ENCODE assay signal across 9 cellular contexts in the genomic region with DNA sequence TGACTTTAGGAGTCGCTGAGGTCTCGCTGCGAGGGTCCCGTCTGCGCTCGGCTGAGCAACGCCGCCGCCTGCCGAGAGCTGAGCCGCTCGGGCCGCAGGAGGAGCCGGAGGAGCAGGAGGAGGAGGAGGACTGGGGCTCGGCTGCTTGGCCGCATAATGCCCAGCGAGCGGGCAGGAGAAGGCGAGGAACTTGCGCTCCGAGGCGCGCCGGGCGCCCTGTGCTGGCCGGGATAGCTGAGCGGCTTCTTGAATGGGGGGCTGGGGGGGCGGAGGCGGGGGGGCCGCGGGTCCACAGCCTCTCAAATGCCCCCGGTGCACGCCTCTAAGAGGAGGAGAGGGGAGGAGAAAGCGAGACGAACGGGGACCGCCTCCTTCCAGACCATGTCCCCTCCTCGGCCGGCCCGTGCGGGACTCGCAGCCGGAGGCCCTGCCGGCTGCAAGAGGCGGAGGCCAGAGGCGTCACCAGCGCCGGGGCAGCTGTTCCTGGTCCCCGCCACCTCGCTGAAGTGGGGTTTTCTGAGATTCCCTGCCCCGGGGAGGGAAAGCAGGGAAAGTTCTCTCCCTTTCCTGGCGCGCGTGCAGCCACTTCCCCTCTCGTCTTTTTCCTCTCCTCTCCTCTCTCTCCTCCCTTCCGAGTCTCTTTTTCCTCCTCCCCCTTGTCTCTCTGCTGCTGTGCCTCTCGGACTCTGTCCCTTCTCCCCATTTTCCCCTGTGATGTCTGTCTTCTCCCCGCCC. TPM values are rescaled to one million over a fixed set of nuclear protein-coding genes. Genes with fewer than 3 reads are reported as not detected.
A peak's percentile ranks its signal among the peaks of the same experiment; 100 is the strongest.
DNase-seq lines count a peak whose midpoint lies in the region; ATAC-seq and TF ChIP-seq lines count a peak whose summit lies in the region.
"Had no signal": no experiment of that assay in that cellular context is flagged by ENCODE, and none has a peak within 500 bp of the region (broad histone marks: within the 10 kb centered on the region; RNA-seq: fewer than 3 reads in every experiment).

A gene with protein sequence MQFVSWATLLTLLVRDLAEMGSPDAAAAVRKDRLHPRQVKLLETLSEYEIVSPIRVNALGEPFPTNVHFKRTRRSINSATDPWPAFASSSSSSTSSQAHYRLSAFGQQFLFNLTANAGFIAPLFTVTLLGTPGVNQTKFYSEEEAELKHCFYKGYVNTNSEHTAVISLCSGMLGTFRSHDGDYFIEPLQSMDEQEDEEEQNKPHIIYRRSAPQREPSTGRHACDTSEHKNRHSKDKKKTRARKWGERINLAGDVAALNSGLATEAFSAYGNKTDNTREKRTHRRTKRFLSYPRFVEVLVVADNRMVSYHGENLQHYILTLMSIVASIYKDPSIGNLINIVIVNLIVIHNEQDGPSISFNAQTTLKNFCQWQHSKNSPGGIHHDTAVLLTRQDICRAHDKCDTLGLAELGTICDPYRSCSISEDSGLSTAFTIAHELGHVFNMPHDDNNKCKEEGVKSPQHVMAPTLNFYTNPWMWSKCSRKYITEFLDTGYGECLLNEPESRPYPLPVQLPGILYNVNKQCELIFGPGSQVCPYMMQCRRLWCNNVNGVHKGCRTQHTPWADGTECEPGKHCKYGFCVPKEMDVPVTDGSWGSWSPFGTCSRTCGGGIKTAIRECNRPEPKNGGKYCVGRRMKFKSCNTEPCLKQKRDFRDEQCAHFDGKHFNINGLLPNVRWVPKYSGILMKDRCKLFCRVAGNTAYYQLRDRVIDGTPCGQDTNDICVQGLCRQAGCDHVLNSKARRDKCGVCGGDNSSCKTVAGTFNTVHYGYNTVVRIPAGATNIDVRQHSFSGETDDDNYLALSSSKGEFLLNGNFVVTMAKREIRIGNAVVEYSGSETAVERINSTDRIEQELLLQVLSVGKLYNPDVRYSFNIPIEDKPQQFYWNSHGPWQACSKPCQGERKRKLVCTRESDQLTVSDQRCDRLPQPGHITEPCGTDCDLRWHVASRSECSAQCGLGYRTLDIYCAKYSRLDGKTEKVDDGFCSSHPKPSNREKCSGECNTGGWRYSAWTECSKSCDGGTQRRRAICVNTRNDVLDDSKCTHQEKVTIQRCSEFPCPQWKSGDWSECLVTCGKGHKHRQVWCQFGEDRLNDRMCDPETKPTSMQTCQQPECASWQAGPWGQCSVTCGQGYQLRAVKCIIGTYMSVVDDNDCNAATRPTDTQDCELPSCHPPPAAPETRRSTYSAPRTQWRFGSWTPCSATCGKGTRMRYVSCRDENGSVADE (N-terminal part only) (minus strand): TSS at position 220 of the 735 bp plus-strand sequence. CDS start 343 bp downstream, outside the sequence.

- no peaks in the 10 kb centered on the region for H3K9me3 Mint-ChIP-seq in Calu3 (ENCODE audit: low read depth, unreplicated experiment)

- TF ChIP-seq POLR2A in vagina (IDR thresholded peaks at IDR 0.05): peak in 1 of 2 donors; percentile 74

- peak within 1 kb of the TSS; percentile 81 for H3K4me3 Mint-ChIP-seq in Calu3 (ENCODE audit: low read depth, unreplicated experiment)

- peak within 1 kb of the TSS; percentile 97 for H3K27ac Mint-ChIP-seq in Calu3 (ENCODE audit: unreplicated experiment)

- peak; percentile 85 for DNase-seq in Calu3
- DNase-seq in SK-N-MC (ENCODE audit: low read depth, low spot score): no peak
- peak; percentile 85 for DNase-seq in fibroblast of pulmonary artery (ENCODE audit: low read depth)
- peak in 1 of 2 donors; percentile 93 for DNase-seq in vagina (ENCODE audit: extremely low spot score in 2 of 2)

- CTCF ChIA-PET in Calu3 (lab: Charles Lee): interaction anchor here (0.6 to 1.0 kb wide), 2 partner anchors 13 to 1453 kb away, joined by 3 read pairs; no protein-coding TSS in a partner anchor

- no TSS peak for BruUV-seq in Calu3 (replicated peaks; lab: Mats Ljungman, UMichigan)

- peaks cover 56% of the 10 kb centered on the region for H3K36me3 Mint-ChIP-seq in Calu3 (ENCODE audit: insufficient read depth, unreplicated experiment)

- H3K9ac ChIP-seq in SK-N-MC (ENCODE audit: insufficient read length) (no peak within 1 kb of the TSS), muscle layer of colon (ENCODE audit: low read length) (peak within 1 kb of the TSS; percentile 95)

- ATAC-seq in HG03520 (IDR thresholded peaks at IDR 0.05; ENCODE audit: unreplicated experiment): no peak
- no peak for ATAC-seq in GM19463 (IDR thresholded peaks at IDR 0.05; ENCODE audit: unreplicated experiment)
- no peak for ATAC-seq in GM19452 (IDR thresholded peaks at IDR 0.05; ENCODE audit: unreplicated experiment)

- TF ChIP-seq CTCF in Calu3 (IDR thresholded peaks at IDR 0.05; ENCODE audit: unreplicated experiment) (no peak), fibroblast of pulmonary artery (IDR thresholded peaks at IDR 0.05; ENCODE audit: low read length, missing control alignments) (no peak), vagina (IDR thresholded peaks at IDR 0.05) (no peak)

- H3K4me1 Mint-ChIP-seq in Calu3 (ENCODE audit: low read depth, unreplicated experiment): peaks cover 41% of the 10 kb centered on the region

- H3K9me3 ChIP-seq in SK-N-MC (ENCODE audit: low read depth, low read length): no peaks in the 10 kb centered on the region
- H3K9me3 ChIP-seq in muscle layer of colon (ENCODE audit: low read length): no peaks in the 10 kb centered on the region
- no peaks in the 10 kb centered on the region for H3K9me3 ChIP-seq in vagina

- H3K27me3 ChIP-seq in muscle layer of colon (ENCODE audit: control insufficient read depth in 1 of 2, insufficient read depth in 2 of 2, low read length in 2 of 2): no peaks in the 10 kb centered on the region
- no peaks in the 10 kb centered on the region for H3K27me3 ChIP-seq in vagina

- intact Hi-C loops in Calu3 (cut with micrococcal nuclease; ENCODE audit: unreplicated experiment) (loop anchor here (2.0 to 10.0 kb wide), 3 partner anchors 21 to 487 kb away; no protein-coding TSS in a partner anchor), vagina (cut with DNase I) (loop anchor here (5.0 to 10.0 kb wide), 2 partner anchors 153 to 259 kb away; no protein-coding TSS in a partner anchor)

- no peaks in the 10 kb centered on the region for H3K27me3 Mint-ChIP-seq in Calu3 (ENCODE audit: unreplicated experiment)

- no peaks in the 10 kb centered on the region for H3K36me3 ChIP-seq in SK-N-MC (ENCODE audit: insufficient read depth, low read length)
- H3K36me3 ChIP-seq in muscle layer of colon (ENCODE audit: insufficient read depth, low read length): no peaks in the 10 kb centered on the region
- H3K36me3 ChIP-seq in vagina: no peaks in the 10 kb centered on the region

- H3K4me3 ChIP-seq in SK-N-MC (peak within 1 kb of the TSS; percentile 75), fibroblast of pulmonary artery (replicated peaks; ENCODE audit: low read depth, low read length) (peak within 1 kb of the TSS; percentile 77), muscle layer of colon (ENCODE audit: low read depth in 1 of 2, low read length in 2 of 2) (peak within 1 kb of the TSS; percentile 75 to 95), vagina (peak within 1 kb of the TSS; percentile 62 to 77)

- H3K4me1 ChIP-seq in muscle layer of colon (ENCODE audit: insufficient read depth, low read length): peaks cover 39% of the 10 kb centered on the region
- H3K4me1 ChIP-seq in vagina: peaks cover 43% of the 10 kb centered on the region

- H3K27ac ChIP-seq in SK-N-MC: no peak within 1 kb of the TSS
- peak within 1 kb of the TSS; percentile 85 for H3K27ac ChIP-seq in muscle layer of colon (ENCODE audit: low read depth, low read length)
- H3K27ac ChIP-seq in vagina: peak within 1 kb of the TSS; percentile 97

RNA-seq across cellular contexts. Expression of the gene that starts here (rescaled TPM):
- total RNA-seq in Calu3 (2022) (54.6 and 63.3 TPM in 2 replicates), vagina (118 TPM)
- total RNA-seq: mononuclear cell had no signal
